Comparison of ENCODE assay signal across 16 cellular contexts in the genomic region with DNA sequence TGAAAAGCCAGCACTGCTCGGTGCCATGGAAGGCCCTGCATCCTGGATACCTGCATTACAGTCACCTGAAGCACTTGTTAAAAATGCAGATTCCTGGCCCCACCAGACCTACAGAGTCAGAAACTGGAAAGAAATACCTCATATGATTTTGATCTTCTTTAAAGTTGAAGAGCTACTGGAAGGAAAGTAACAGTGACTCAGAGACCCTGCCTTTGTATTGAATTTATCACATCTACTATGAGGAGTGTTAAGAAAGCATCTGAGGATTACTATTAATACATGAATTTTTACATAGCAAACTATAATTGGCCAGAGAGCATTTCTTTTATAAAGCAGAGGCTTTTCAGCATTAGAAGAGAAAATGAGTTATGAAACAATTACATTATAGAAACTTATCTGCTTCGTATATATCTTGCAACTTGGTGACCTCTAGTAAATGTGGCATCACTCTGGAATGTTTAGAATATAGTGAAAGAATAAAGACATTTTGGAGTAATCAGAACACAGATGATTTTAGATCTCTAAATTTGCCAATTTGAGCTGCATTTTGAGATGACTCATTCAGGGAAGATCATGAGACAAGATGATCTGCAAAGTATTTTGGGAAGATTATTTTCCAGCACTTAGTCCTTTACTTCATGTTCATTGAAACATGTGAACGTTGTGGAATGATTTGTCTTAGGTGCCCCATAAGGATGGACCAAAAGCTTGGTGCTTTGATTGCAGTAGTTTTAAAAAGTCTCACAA.
"Had no signal": no experiment of that assay in that cellular context is flagged by ENCODE, and none has a peak within 500 bp of the region (broad histone marks: within the 10 kb centered on the region; RNA-seq: fewer than 3 reads in every experiment).

No MANE protein-coding gene starts in this region.

- H3K4me1 ChIP-seq: uterus had no signal

- H3K9me3 ChIP-seq: left lung, tibial artery, uterus had no signal

- H3K27me3 Mint-ChIP-seq: activated T-helper 17 cell treated with anti-CD3 and anti-CD28 coated beads, Interleukin-2, amount 50 U/mL, for 72 hours; dendritic cell treated with granulocyte-macrophage colony-stimulating factor and Interleukin-4, amounts not matched to agents 40 ng/mL and 50 ng/mL, for 4 days; naive thymus-derived CD8-positive, alpha-beta T cell; stimulated activated memory B cell treated with anti-CD40 and anti-IgM and Interleukin-4, amounts not matched to agents 10 μg/mL and 1 μg/mL and 100 μg/mL, for 72 hours had no signal

- H3K27ac Mint-ChIP-seq: activated naive CD4-positive, alpha-beta T cell treated with anti-CD3 and anti-CD28 coated beads for 36 hours; activated T-helper 17 cell treated with anti-CD3 and anti-CD28 coated beads, Interleukin-2, amount 50 U/mL, for 72 hours; dendritic cell treated with granulocyte-macrophage colony-stimulating factor and Interleukin-4, amounts not matched to agents 40 ng/mL and 50 ng/mL, for 4 days; naive thymus-derived CD8-positive, alpha-beta T cell; stimulated activated memory B cell treated with anti-CD40 and anti-IgM and Interleukin-4, amounts not matched to agents 10 μg/mL and 1 μg/mL and 100 μg/mL, for 72 hours had no signal

- H3K36me3 Mint-ChIP-seq: naive thymus-derived CD8-positive, alpha-beta T cell; stimulated activated memory B cell treated with anti-CD40 and anti-IgM and Interleukin-4, amounts not matched to agents 10 μg/mL and 1 μg/mL and 100 μg/mL, for 72 hours had no signal

- H3K4me3 ChIP-seq: hepatocyte, left lung, tibial artery, uterus had no signal

- H3K36me3 ChIP-seq: left lung, tibial artery, uterus had no signal

- H2AFZ ChIP-seq: hepatocyte had no signal

- H3K4me3 Mint-ChIP-seq: activated naive CD4-positive, alpha-beta T cell treated with anti-CD3 and anti-CD28 coated beads for 36 hours; activated T-helper 17 cell treated with anti-CD3 and anti-CD28 coated beads, Interleukin-2, amount 50 U/mL, for 72 hours; dendritic cell treated with granulocyte-macrophage colony-stimulating factor and Interleukin-4, amounts not matched to agents 40 ng/mL and 50 ng/mL, for 4 days; naive thymus-derived CD8-positive, alpha-beta T cell; stimulated activated memory B cell treated with anti-CD40 and anti-IgM and Interleukin-4, amounts not matched to agents 10 μg/mL and 1 μg/mL and 100 μg/mL, for 72 hours had no signal

- H3K9me3 Mint-ChIP-seq: activated T-helper 17 cell treated with anti-CD3 and anti-CD28 coated beads, Interleukin-2, amount 50 U/mL, for 72 hours; dendritic cell treated with granulocyte-macrophage colony-stimulating factor and Interleukin-4, amounts not matched to agents 40 ng/mL and 50 ng/mL, for 4 days; stimulated activated memory B cell treated with anti-CD40 and anti-IgM and Interleukin-4, amounts not matched to agents 10 μg/mL and 1 μg/mL and 100 μg/mL, for 72 hours had no signal

- H3K27me3 ChIP-seq: hepatocyte, left lung, tibial artery, uterus had no signal

- DNase-seq: activated CD4-positive, alpha-beta T cell treated with anti-CD3 and anti-CD28 coated beads, Interleukin-2, amount 50 U/mL, for 4 hours; activated CD4-positive, CD25-positive, alpha-beta regulatory T cell treated with anti-CD3 and anti-CD28 coated beads, Interleukin-2, amount 50 U/mL, for 72 hours; activated naive CD4-positive, alpha-beta T cell treated with anti-CD3 and anti-CD28 coated beads for 36 hours; central memory CD4-positive, alpha-beta T cell; effector memory CD4-positive, alpha-beta T cell; left lung; naive thymus-derived CD8-positive, alpha-beta T cell; stimulated activated CD4-positive, alpha-beta T cell treated with anti-CD3 and anti-CD28 coated beads, Interleukin-2, amount 100 ng/mL, for 48 hours; T-helper 1 cell; T1000; tibial artery; uterus had no signal

- H3K4me2 ChIP-seq: hepatocyte had no signal

- ATAC-seq: activated T-helper 17 cell treated with anti-CD3 and anti-CD28 coated beads, Interleukin-2, amount 50 U/mL, for 72 hours; left lung; naive thymus-derived CD8-positive, alpha-beta T cell; stimulated activated memory B cell treated with anti-CD40 and anti-IgM and Interleukin-4, amounts not matched to agents 10 μg/mL and 1 μg/mL and 100 μg/mL, for 72 hours had no signal

- H3K27ac ChIP-seq: hepatocyte, left lung, tibial artery, uterus had no signal

- H3K4me1 Mint-ChIP-seq: activated T-helper 17 cell treated with anti-CD3 and anti-CD28 coated beads, Interleukin-2, amount 50 U/mL, for 72 hours; naive thymus-derived CD8-positive, alpha-beta T cell; stimulated activated memory B cell treated with anti-CD40 and anti-IgM and Interleukin-4, amounts not matched to agents 10 μg/mL and 1 μg/mL and 100 μg/mL, for 72 hours had no signal
